ENCODE assay signal across 8 cellular contexts in genomic region chr20:3204124-3204794, GRCh38. TPM values are rescaled to one million over a fixed set of nuclear protein-coding genes. Genes with fewer than 3 reads are reported as not detected.
DNase-seq lines count a peak whose midpoint lies in the region; ATAC-seq and TF ChIP-seq lines count a peak whose summit lies in the region.

Gene DDRGK1, minus strand, starts transcription at chr20:3204682. Its CDS starts 55 bp downstream, at chr20:3204627.

- peaks cover 3% of the 10 kb centered on the region; the same call in 1 of the 2 replicates for H3F3A ChIP-seq in SU-DHL-6 (ENCODE audit: insufficient read depth)

- H3K4me3 Mint-ChIP-seq in HFFc6 = peak within 1 kb of the TSS; percentile 93
- H3K4me3 Mint-ChIP-seq in activated naive CD8-positive, alpha-beta T cell treated with anti-CD3 and anti-CD28 coated beads, Interleukin-2, amount 10 ng/mL, durations not matched to agents 7 days and 5 days = peak within 1 kb of the TSS; percentile 95

- H3K4me1 ChIP-seq in parathyroid adenoma (peaks cover 8% of the 10 kb centered on the region), tibial artery (peaks cover 0 to 23% (median 16%) of the 10 kb centered on the region in 4 donors)

- H3K27me3 Mint-ChIP-seq in HFFc6 (ENCODE audit: insufficient read depth) = no peaks in the 10 kb centered on the region
- H3K27me3 Mint-ChIP-seq in activated naive CD8-positive, alpha-beta T cell treated with anti-CD3 and anti-CD28 coated beads, Interleukin-2, amount 10 ng/mL, durations not matched to agents 7 days and 5 days = no peaks in the 10 kb centered on the region

- intact Hi-C loops in Right ventricle myocardium inferior (cut with DNase I) = loop anchor here (5.0 kb wide), 1 partner anchor 37 kb away; no protein-coding TSS in a partner anchor
- intact Hi-C loops in tibial artery (cut with DNase I; ENCODE audit: low total_unique reads) = no loop called here

- H3K4me2 ChIP-seq in SU-DHL-6 (ENCODE audit: low read depth, low read length, poor library complexity, severe bottlenecking) (peak within 1 kb of the TSS; percentile 86), parathyroid adenoma (ENCODE audit: low read length) (peak within 1 kb of the TSS; percentile 97)

- no peak for TF ChIP-seq CTCF in GM06990 (IDR thresholded peaks at IDR 0.05; ENCODE audit: insufficient read depth, low read length, poor library complexity, severe bottlenecking)
- TF ChIP-seq CTCF in HFFc6 (IDR thresholded peaks at IDR 0.05) = no peak
- no peak for TF ChIP-seq CTCF in SU-DHL-6 (IDR thresholded peaks at IDR 0.05; ENCODE audit: insufficient read depth, low read length, poor library complexity, severe bottlenecking)
- TF ChIP-seq CTCF in parathyroid adenoma (IDR thresholded peaks at IDR 0.05) = no peak
- TF ChIP-seq CTCF in tibial artery (IDR thresholded peaks at IDR 0.05) = no peak

- H3K27ac ChIP-seq in SU-DHL-6 (ENCODE audit: low read depth, low read length) (peak within 1 kb of the TSS; percentile 79), parathyroid adenoma (peak within 1 kb of the TSS; percentile 71), tibial artery (peak within 1 kb of the TSS; percentile 76 to 83)

- H3K27ac Mint-ChIP-seq in HFFc6 = peak within 1 kb of the TSS; percentile 75
- H3K27ac Mint-ChIP-seq in activated naive CD8-positive, alpha-beta T cell treated with anti-CD3 and anti-CD28 coated beads, Interleukin-2, amount 10 ng/mL, durations not matched to agents 7 days and 5 days = peak within 1 kb of the TSS; percentile 94

- no peaks in the 10 kb centered on the region for H3K9me2 ChIP-seq in SU-DHL-6 (replicated peaks; ENCODE audit: insufficient read depth, low read length)

- H3K9ac ChIP-seq in SU-DHL-6 (ENCODE audit: low read length) = peak within 1 kb of the TSS; percentile 92
- peak within 1 kb of the TSS; percentile 77 for H3K9ac ChIP-seq in parathyroid adenoma

- H3K27me3 ChIP-seq in GM06990 (replicated peaks; ENCODE audit: control insufficient read depth, insufficient read depth, low read length) (no peaks in the 10 kb centered on the region), SU-DHL-6 (ENCODE audit: low read length) (no peaks in the 10 kb centered on the region), parathyroid adenoma (ENCODE audit: control insufficient read depth, insufficient read depth, low read length) (no peaks in the 10 kb centered on the region), tibial artery (no peaks in the 10 kb centered on the region)

- H3K4me3 ChIP-seq in GM06990 (replicated peaks; ENCODE audit: low read depth, low read length) (peak within 1 kb of the TSS; percentile 95), SU-DHL-6 (ENCODE audit: insufficient read depth, low read length, poor library complexity, severe bottlenecking) (peak within 1 kb of the TSS; percentile 70), parathyroid adenoma (ENCODE audit: low read depth, low read length) (peak within 1 kb of the TSS; percentile 88), tibial artery (peak within 1 kb of the TSS; percentile 61 to 82)

- H4K20me1 ChIP-seq in SU-DHL-6 (ENCODE audit: low read depth, low read length) = no peaks in the 10 kb centered on the region

- ATAC-seq in activated naive CD8-positive, alpha-beta T cell treated with anti-CD3 and anti-CD28 coated beads, Interleukin-2, amount 10 ng/mL, durations not matched to agents 7 days and 5 days (ENCODE audit: low read depth) = peak; percentile 90
- ATAC-seq in Right ventricle myocardium inferior = peak; percentile 96

- H3K79me2 ChIP-seq in SU-DHL-6 (ENCODE audit: insufficient read depth, low read length) (peaks cover 20% of the 10 kb centered on the region), parathyroid adenoma (peaks cover 19% of the 10 kb centered on the region)

- H3K4me1 Mint-ChIP-seq in HFFc6 (ENCODE audit: low read depth) = peaks cover 22% of the 10 kb centered on the region
- peaks cover 8% of the 10 kb centered on the region for H3K4me1 Mint-ChIP-seq in activated naive CD8-positive, alpha-beta T cell treated with anti-CD3 and anti-CD28 coated beads, Interleukin-2, amount 10 ng/mL, durations not matched to agents 7 days and 5 days

- peaks cover 6% of the 10 kb centered on the region for H3K36me3 Mint-ChIP-seq in HFFc6 (ENCODE audit: low read depth)
- peaks cover 16% of the 10 kb centered on the region for H3K36me3 Mint-ChIP-seq in activated naive CD8-positive, alpha-beta T cell treated with anti-CD3 and anti-CD28 coated beads, Interleukin-2, amount 10 ng/mL, durations not matched to agents 7 days and 5 days

- no peaks in the 10 kb centered on the region for H3K9me3 ChIP-seq in SU-DHL-6 (ENCODE audit: insufficient read depth, low read length)
- H3K9me3 ChIP-seq in parathyroid adenoma (ENCODE audit: control insufficient read depth, low read length) = no peaks in the 10 kb centered on the region
- H3K9me3 ChIP-seq in tibial artery = no peaks in the 10 kb centered on the region

- H2AFZ ChIP-seq in SU-DHL-6 (ENCODE audit: low read depth, low read length, severe bottlenecking) = peak within 1 kb of the TSS; percentile 68
- peak within 1 kb of the TSS; percentile 84 for H2AFZ ChIP-seq in parathyroid adenoma

- peak; percentile 94 for DNase-seq in GM06990 (ENCODE audit: extremely low read depth, insufficient read length)
- peak; percentile 60 for DNase-seq in HFFc6
- DNase-seq in NCI-H1048 (lab: John Stamatoyannopoulos, UW) = peak; percentile 65
- peak; percentile 95 for DNase-seq in activated naive CD8-positive, alpha-beta T cell treated with anti-CD3 and anti-CD28 coated beads, Interleukin-2, amount 10 ng/mL, durations not matched to agents 7 days and 5 days
- DNase-seq in Right ventricle myocardium inferior (ENCODE audit: missing footprints) = peak; percentile 93
- DNase-seq in tibial artery = peak; percentile 88 to 93

- H3K36me3 ChIP-seq in GM06990 (ENCODE audit: control insufficient read depth, insufficient read depth, low read length) (peaks cover 7% of the 10 kb centered on the region), SU-DHL-6 (ENCODE audit: low read length) (no peaks in the 10 kb centered on the region), parathyroid adenoma (ENCODE audit: control insufficient read depth, insufficient read depth, low read length) (no peaks in the 10 kb centered on the region), tibial artery (peaks cover 16 to 28% (median 19%) of the 10 kb centered on the region in 3 donors)

- POLR2A ChIA-PET in activated naive CD8-positive, alpha-beta T cell treated with anti-CD3 and anti-CD28 coated beads, Interleukin-2, amount 10 ng/mL, durations not matched to agents 7 days and 5 days (lab: Charles Lee) = interaction anchor here (0.5 to 1.5 kb wide), 8 partner anchors 14 to 1660 kb away, joined by 3 to 8 read pairs (median 3); partner anchors contain the start of genes FASTKD5, SLC4A11 and UBOX5

- H3K9me3 Mint-ChIP-seq in HFFc6 = no peaks in the 10 kb centered on the region
- H3K9me3 Mint-ChIP-seq in activated naive CD8-positive, alpha-beta T cell treated with anti-CD3 and anti-CD28 coated beads, Interleukin-2, amount 10 ng/mL, durations not matched to agents 7 days and 5 days = no peaks in the 10 kb centered on the region

RNA-seq across cellular contexts. Expression of gene DDRGK1, which starts in this region (rescaled TPM):
- 10 to 100 TPM; 30.3 to 68.3 (median 31.5) TPM for total RNA-seq in HFFc6 (2021; fragmentation: NEBNext Ultra II Directional; extraction: Animal tissue kit (Norgen Biotek cat#: 25700))
- 10 to 100 TPM; 58.1 to 59.2 TPM for total RNA-seq in activated naive CD8-positive, alpha-beta T cell treated with anti-CD3 and anti-CD28 coated beads, Interleukin-2, amount 10 ng/mL, durations not matched to agents 7 days and 5 days
- 36.5 TPM for total RNA-seq in Right ventricle myocardium inferior

Comparison
In these comparisons a context has a peak if more than half of its experiments do, and no peak if none do; other contexts are left out.
1. Peak in every context shown above with its lines: DNase-seq, ATAC-seq, H3K4me3 ChIP-seq and H3K27ac ChIP-seq.